ENCODE assay signal across 21 cellular contexts in the genomic region with DNA sequence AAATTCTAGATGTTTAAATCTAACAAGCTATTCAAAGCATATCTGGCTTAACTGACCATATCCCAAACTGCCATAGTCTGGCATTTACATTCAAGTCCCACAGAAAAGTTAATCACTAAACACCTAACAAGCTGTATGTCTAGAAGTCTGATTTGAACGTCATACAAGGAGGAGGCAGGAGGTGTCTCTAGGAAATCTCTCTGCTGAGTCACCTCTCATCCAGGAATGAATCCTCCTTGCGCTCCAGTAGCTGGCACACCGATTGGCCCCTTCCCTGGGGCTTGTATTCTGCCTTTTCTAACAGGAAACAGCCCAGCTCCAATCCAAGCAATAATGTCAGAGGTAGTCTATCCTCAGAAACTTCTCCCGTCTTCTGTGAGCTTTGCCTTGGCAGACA. TPM values are rescaled to one million over a fixed set of nuclear protein-coding genes. Genes with fewer than 3 reads are reported as not detected.
A peak's percentile ranks its signal among the peaks of the same experiment; 100 is the strongest.
DNase-seq lines count a peak whose midpoint lies in the region; ATAC-seq and TF ChIP-seq lines count a peak whose summit lies in the region.
"Had no signal": no experiment of that assay in that cellular context is flagged by ENCODE, and none has a peak within 500 bp of the region (broad histone marks: within the 10 kb centered on the region; RNA-seq: fewer than 3 reads in every experiment).

No MANE protein-coding gene starts in this region.

- no peak overlapping the region for H4K91ac ChIP-seq in mesenchymal stem cell (ENCODE audit: low read length)

- no peak overlapping the region for H3K4me2 ChIP-seq in mesenchymal stem cell (ENCODE audit: low read length, poor library complexity, severe bottlenecking)
- H3K4me2 ChIP-seq: PC-9 had no signal

- no peak overlapping the region for H3K18ac ChIP-seq in mesenchymal stem cell (ENCODE audit: low read depth in 1 of 2, low read length in 2 of 2)

- no peak overlapping the region for H3K27ac ChIP-seq in mesenchymal stem cell (ENCODE audit: low read length, poor library complexity, severe bottlenecking)
- H3K27ac ChIP-seq: left lung, parathyroid adenoma, PC-9 had no signal

- TF ChIP-seq CTCF in AG10803 (conservative IDR thresholded peaks at IDR 0.05; ENCODE audit: low read length), result no peak

- no peaks in the 10 kb centered on the region for H3K9me3 ChIP-seq in mesenchymal stem cell (ENCODE audit: control insufficient read depth, low read length)
- H3K9me3 ChIP-seq: Caco-2, left lung had no signal

- peaks cover 3 to 24% of the 10 kb centered on the region in 2 experiments for H3K36me3 ChIP-seq in mesenchymal stem cell (ENCODE audit: control insufficient read depth in 1 of 2, insufficient read depth in 2 of 2, low read depth in 1 of 2, low read length in 2 of 2)
- H3K36me3 ChIP-seq: left lung had no signal

- DNase-seq in AG10803 (ENCODE audit: low read depth), result peak; percentile 11
- peak; percentile 61 for DNase-seq in NCI-H2171 treated with DMSO at 0.1 percent for 48 hours (lab: John Stamatoyannopoulos, UW)
- DNase-seq in cerebellar cortex (ENCODE audit: low spot score), result peak; percentile 90
- peak; percentile 53 for DNase-seq in kidney glomerular epithelial cell (lab: John Stamatoyannopoulos, UW)
- no peak for DNase-seq in stimulated activated CD4-positive, alpha-beta T cell treated with anti-CD3 and anti-CD28 coated beads, Interleukin-12 subunit alpha, Interleukin-12 subunit beta, amount 100 ng/mL, for 4 hours
- no peak for DNase-seq in mesenchymal stem cell
- DNase-seq: activated CD4-positive, alpha-beta memory T cell treated with anti-CD3 and anti-CD28 coated beads for 36 hours; activated naive CD8-positive, alpha-beta T cell treated with anti-CD3 and anti-CD28 coated beads, Interleukin-2, amount 10 ng/mL, durations not matched to agents 7 days and 5 days; activated T-cell treated with anti-CD3 and anti-CD28 coated beads, Interleukin-2, amount 50 U/mL, for 72 hours; Caco-2; cortex of kidney; erythroblast; hippocampal formation; left lung; NCI-H187; PC-9 had no signal

- peaks cover 4% of the 10 kb centered on the region for H3K4me1 ChIP-seq in mesenchymal stem cell (ENCODE audit: control insufficient read depth, insufficient read depth, low read depth, low read length)
- H3K4me1 ChIP-seq: Caco-2, left lung, parathyroid adenoma had no signal

- no peaks in the 10 kb centered on the region for H3K79me1 ChIP-seq in mesenchymal stem cell (replicated peaks; ENCODE audit: low read length, poor library complexity, severe bottlenecking)

- H2BK12ac ChIP-seq in mesenchymal stem cell (ENCODE audit: low read length in 2 of 2), result no peak overlapping the region

- H2AFZ ChIP-seq in mesenchymal stem cell (ENCODE audit: low read depth, low read length), result no peak overlapping the region
- H2AFZ ChIP-seq: parathyroid adenoma, PC-9 had no signal

- H3K9ac ChIP-seq in mesenchymal stem cell (ENCODE audit: low read length), result no peak overlapping the region
- H3K9ac ChIP-seq: parathyroid adenoma had no signal

- H3K4me3 ChIP-seq in AG10803 (ENCODE audit: low read length) (no peak overlapping the region), mesenchymal stem cell (ENCODE audit: insufficient read depth in 1 of 2, low read depth in 1 of 2, low read length in 2 of 2) (no peak overlapping the region)
- H3K4me3 ChIP-seq: left lung, PC-9 had no signal

- H3K14ac ChIP-seq in mesenchymal stem cell (ENCODE audit: low read length in 2 of 2), result no peak overlapping the region

- H2BK120ac ChIP-seq in mesenchymal stem cell (ENCODE audit: low read depth, low read length), result no peak overlapping the region

- H4K8ac ChIP-seq in mesenchymal stem cell (ENCODE audit: low read length), result no peak overlapping the region

- no peak overlapping the region for H2BK15ac ChIP-seq in mesenchymal stem cell (ENCODE audit: low read depth, poor library complexity, severe bottlenecking)

- no peak for ATAC-seq in HG03469 (IDR thresholded peaks at IDR 0.05; ENCODE audit: unreplicated experiment)
- ATAC-seq in GM19328 (IDR thresholded peaks at IDR 0.05; ENCODE audit: unreplicated experiment), result no peak
- ATAC-seq: activated T-cell treated with anti-CD3 and anti-CD28 coated beads, Interleukin-2, amount 50 U/mL, for 72 hours; left lung; SK-N-SH treated with all-trans-retinoic acid at 6 μM for 48 hours; stimulated activated memory B cell treated with anti-CD40 and anti-IgM and Interleukin-4, amounts not matched to agents 10 μg/mL and 1 μg/mL and 100 μg/mL, for 72 hours had no signal

- WGBS in mesenchymal stem cell, result 66% methylated on average over 4 of the region's 4 CpGs

- no peak overlapping the region for H2BK5ac ChIP-seq in mesenchymal stem cell (ENCODE audit: low read depth, low read length, poor library complexity, severe bottlenecking)

- no peak overlapping the region for H3K23ac ChIP-seq in mesenchymal stem cell (ENCODE audit: low read length in 2 of 2)

- H2AK5ac ChIP-seq in mesenchymal stem cell (ENCODE audit: low read length, severe bottlenecking), result no peak overlapping the region

- H3K27me3 ChIP-seq in mesenchymal stem cell (ENCODE audit: control insufficient read depth in 1 of 2, insufficient read depth in 1 of 2, low read length in 2 of 2), result no peaks in the 10 kb centered on the region

- no peak overlapping the region for H3K4ac ChIP-seq in mesenchymal stem cell (ENCODE audit: low read depth in 1 of 2, low read length in 2 of 2)

RNA-seq across cellular contexts. Expression of gene FEZ1, which starts 31.8 kb away (rescaled TPM):
- 32.7 TPM for polyA plus RNA-seq in mesenchymal stem cell (2013, experiment 1 of 2)
- 34.2 TPM for polyA plus RNA-seq in mesenchymal stem cell (2013, experiment 2 of 2)

Comparison
In these comparisons a context has a peak if more than half of its experiments do, and no peak if none do; other contexts are left out.
1. DNase-seq: peak in AG10803 (single experiment), NCI-H2171 treated with DMSO at 0.1 percent for 48 hours (single experiment), cerebellar cortex (single experiment) and kidney glomerular epithelial cell (single experiment); none in stimulated activated CD4-positive, alpha-beta T cell treated with anti-CD3 and anti-CD28 coated beads, Interleukin-12 subunit alpha, Interleukin-12 subunit beta, amount 100 ng/mL, for 4 hours (single experiment) and mesenchymal stem cell (single experiment).